In the genomic region with DNA sequence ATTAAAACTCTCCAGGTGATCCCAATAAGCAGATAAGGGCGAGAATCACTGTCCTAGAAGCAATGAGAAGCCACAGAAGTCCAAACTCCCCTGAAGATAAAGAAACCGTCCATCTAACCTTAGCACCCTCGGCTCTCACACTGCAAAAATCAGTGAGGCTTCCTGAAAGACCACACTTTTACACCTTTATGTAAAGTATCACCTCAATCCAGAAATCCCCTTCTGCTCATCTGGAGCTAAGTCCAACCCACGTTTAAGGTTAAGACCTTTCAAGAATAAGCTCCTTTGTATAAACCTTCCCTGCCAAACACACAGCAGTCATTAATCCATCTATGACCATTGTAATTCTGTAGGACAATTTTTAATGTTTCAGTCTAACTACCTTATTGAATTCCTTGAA, we compare ENCODE assay signal across 23 cellular contexts. TPM values are rescaled to one million over a fixed set of nuclear protein-coding genes. Genes with fewer than 3 reads are reported as not detected.
DNase-seq lines count a peak whose midpoint lies in the region; ATAC-seq, FAIRE-seq and TF ChIP-seq lines count a peak whose summit lies in the region.
"Had no signal": no experiment of that assay in that cellular context is flagged by ENCODE, and none has a peak within 500 bp of the region (broad histone marks: within the 10 kb centered on the region; RNA-seq: fewer than 3 reads in every experiment).

No MANE protein-coding gene starts in this region.

- no peak overlapping the region for H3K27ac Mint-ChIP-seq in activated naive CD8-positive, alpha-beta T cell treated with anti-CD3 and anti-CD28 coated beads, Interleukin-2, amount 50 U/mL, for 24 hours
- no peak overlapping the region for H3K27ac Mint-ChIP-seq in MCF 10A (ENCODE audit: low read depth, unreplicated experiment)
- H3K27ac Mint-ChIP-seq: dendritic cell treated with granulocyte-macrophage colony-stimulating factor and Interleukin-4, amounts not matched to agents 40 ng/mL and 50 ng/mL, for 4 days; mesothelial cell of epicardium; stimulated activated memory B cell treated with anti-CD40 and anti-IgM and Interleukin-4, amounts not matched to agents 10 μg/mL and 1 μg/mL and 100 μg/mL, for 72 hours had no signal

- intact Hi-C loops in OCI-LY7 (cut with micrococcal nuclease; ENCODE audit: unreplicated experiment) (loop anchor here (1.0 to 2.0 kb wide), 3 partner anchors 43 to 68 kb away; a partner anchor contains a TSS), MCF 10A (cut with micrococcal nuclease) (no loop called here)

- peaks cover 63% of the 10 kb centered on the region; the same call in 1 of the 2 replicates for H3K79me2 ChIP-seq in OCI-LY7 (ENCODE audit: insufficient read depth, low read depth, low read length)

- H3K4me1 ChIP-seq in OCI-LY7 (ENCODE audit: insufficient read depth, low read length, poor library complexity, severe bottlenecking) = peaks cover 72% of the 10 kb centered on the region
- H3K4me1 ChIP-seq: heart left ventricle had no signal

- DNase-seq in D721Med (ENCODE audit: insufficient read length, low spot score) (no peak), OCI-LY7 (ENCODE audit: low spot score) (peak; percentile 70), MCF 10A (ENCODE audit: unreplicated experiment) (no peak), cerebellar nuclear complex (lab: John Stamatoyannopoulos, UW) (no peak)
- no peak for DNase-seq in activated naive CD8-positive, alpha-beta T cell treated with anti-CD3 and anti-CD28 coated beads, Interleukin-2, amount 50 U/mL, for 24 hours
- DNase-seq: activated CD4-positive, alpha-beta T cell treated with anti-CD3 and anti-CD28 coated beads for 48 hours; activated gamma-delta T cell; Calu3; heart left ventricle; IMR-90; MG63; NCI-H1436; PC-3; posterior cingulate gyrus; SIG-M5; T-helper 1 cell had no signal

- no peaks in the 10 kb centered on the region for H3K4me1 Mint-ChIP-seq in activated naive CD8-positive, alpha-beta T cell treated with anti-CD3 and anti-CD28 coated beads, Interleukin-2, amount 50 U/mL, for 24 hours
- no peaks in the 10 kb centered on the region for H3K4me1 Mint-ChIP-seq in MCF 10A (ENCODE audit: insufficient read depth, unreplicated experiment)
- H3K4me1 Mint-ChIP-seq: mesothelial cell of epicardium had no signal

- no peaks in the 10 kb centered on the region for H3K27me3 Mint-ChIP-seq in activated naive CD8-positive, alpha-beta T cell treated with anti-CD3 and anti-CD28 coated beads, Interleukin-2, amount 50 U/mL, for 24 hours
- H3K27me3 Mint-ChIP-seq in MCF 10A (ENCODE audit: insufficient read depth, unreplicated experiment) = no peaks in the 10 kb centered on the region
- H3K27me3 Mint-ChIP-seq: dendritic cell treated with granulocyte-macrophage colony-stimulating factor and Interleukin-4, amounts not matched to agents 40 ng/mL and 50 ng/mL, for 4 days; stimulated activated memory B cell treated with anti-CD40 and anti-IgM and Interleukin-4, amounts not matched to agents 10 μg/mL and 1 μg/mL and 100 μg/mL, for 72 hours had no signal

- CTCF ChIA-PET in OCI-LY7 (lab: Charles Lee; ENCODE audit: unreplicated experiment) = interaction anchor here (1.0 kb wide), 1 partner anchor 9 kb away, joined by 4 read pairs; no protein-coding TSS in a partner anchor
- CTCF ChIA-PET in MCF 10A (lab: Yijun Ruan, JAX) = no interaction called here

- TF ChIP-seq POLR2A in GM18505 (IDR thresholded peaks at IDR 0.05; ENCODE audit: borderline replicate concordance, extremely low read depth, insufficient read depth, insufficient read length) = no peak

- peaks cover 55% of the 10 kb centered on the region for H3K36me3 Mint-ChIP-seq in activated naive CD8-positive, alpha-beta T cell treated with anti-CD3 and anti-CD28 coated beads, Interleukin-2, amount 50 U/mL, for 24 hours (ENCODE audit: low read depth)
- H3K36me3 Mint-ChIP-seq in MCF 10A (ENCODE audit: insufficient read depth, unreplicated experiment) = peaks cover 45% of the 10 kb centered on the region

- no peaks in the 10 kb centered on the region for H4K20me1 ChIP-seq in OCI-LY7 (ENCODE audit: insufficient read depth, low read length)

- no peaks in the 10 kb centered on the region for H3K9me3 ChIP-seq in OCI-LY7 (ENCODE audit: low read length)
- H3K9me3 ChIP-seq: heart left ventricle, MG63 had no signal

- H3K4me2 ChIP-seq in OCI-LY7 (ENCODE audit: low read length) = peak overlapping the region; percentile 71

- TSS peak; percentile 94 for BruUV-seq in OCI-LY7 (replicated peaks; lab: Mats Ljungman, UMichigan)
- no TSS peak for BruUV-seq in MCF 10A (replicated peaks; lab: Mats Ljungman, UMichigan)

- no peak for TF ChIP-seq CTCF in D721Med (IDR thresholded peaks at IDR 0.05; ENCODE audit: insufficient read depth, missing control alignments)
- TF ChIP-seq CTCF in OCI-LY7 (conservative IDR thresholded peaks at IDR 0.05; ENCODE audit: low read length) = no peak
- no peak for TF ChIP-seq CTCF in MCF 10A (IDR thresholded peaks at IDR 0.05; ENCODE audit: unreplicated experiment)

- H3K27ac ChIP-seq in OCI-LY7 (ENCODE audit: low read depth, low read length, poor library complexity, severe bottlenecking) = peak overlapping the region; percentile 98
- H3K27ac ChIP-seq: heart left ventricle had no signal

- peaks cover 85% of the 10 kb centered on the region for H3K36me3 ChIP-seq in OCI-LY7 (ENCODE audit: insufficient read depth, low read length)

- no peak overlapping the region for H3K4me3 Mint-ChIP-seq in activated naive CD8-positive, alpha-beta T cell treated with anti-CD3 and anti-CD28 coated beads, Interleukin-2, amount 50 U/mL, for 24 hours
- H3K4me3 Mint-ChIP-seq in MCF 10A (ENCODE audit: unreplicated experiment) = no peak overlapping the region
- H3K4me3 Mint-ChIP-seq: dendritic cell treated with granulocyte-macrophage colony-stimulating factor and Interleukin-4, amounts not matched to agents 40 ng/mL and 50 ng/mL, for 4 days; mesothelial cell of epicardium; stimulated activated memory B cell treated with anti-CD40 and anti-IgM and Interleukin-4, amounts not matched to agents 10 μg/mL and 1 μg/mL and 100 μg/mL, for 72 hours had no signal

- ATAC-seq in GM18861 (IDR thresholded peaks at IDR 0.05; ENCODE audit: unreplicated experiment) = peak; percentile 62
- ATAC-seq in HG02759 (IDR thresholded peaks at IDR 0.05; ENCODE audit: unreplicated experiment) = peak; percentile 83
- ATAC-seq in GM18505 (IDR thresholded peaks at IDR 0.05; ENCODE audit: unreplicated experiment) = no peak
- ATAC-seq in activated naive CD8-positive, alpha-beta T cell treated with anti-CD3 and anti-CD28 coated beads, Interleukin-2, amount 50 U/mL, for 24 hours = no peak
- ATAC-seq: heart left ventricle; PC-3; stimulated activated memory B cell treated with anti-CD40 and anti-IgM and Interleukin-4, amounts not matched to agents 10 μg/mL and 1 μg/mL and 100 μg/mL, for 72 hours had no signal

- H2AFZ ChIP-seq in OCI-LY7 (ENCODE audit: low read length) = peak overlapping the region; percentile 1; the same call in 1 of the 2 replicates

- POLR2A ChIA-PET in OCI-LY7 (lab: Charles Lee) = interaction anchor here (0.9 to 6.2 kb wide), 18 partner anchors 9 to 470 kb away, joined by 3 to 52 read pairs (median 6); a partner anchor contains a TSS
- POLR2A ChIA-PET in MCF 10A (lab: Yijun Ruan, JAX) = interaction anchor here (1.5 kb wide), 1 partner anchor 68 kb away, joined by 3 read pairs; no protein-coding TSS in a partner anchor

- H3K9me2 ChIP-seq in OCI-LY7 (ENCODE audit: insufficient read depth, low read length) = no peaks in the 10 kb centered on the region

- H3K4me3 ChIP-seq in OCI-LY7 (ENCODE audit: low read depth, low read length, poor library complexity, severe bottlenecking) = peak overlapping the region; percentile 51
- H3K4me3 ChIP-seq: heart left ventricle, MG63 had no signal

- no peaks in the 10 kb centered on the region for H3K9me3 Mint-ChIP-seq in activated naive CD8-positive, alpha-beta T cell treated with anti-CD3 and anti-CD28 coated beads, Interleukin-2, amount 50 U/mL, for 24 hours
- H3K9me3 Mint-ChIP-seq in MCF 10A (ENCODE audit: unreplicated experiment) = no peaks in the 10 kb centered on the region
- H3K9me3 Mint-ChIP-seq: dendritic cell treated with granulocyte-macrophage colony-stimulating factor and Interleukin-4, amounts not matched to agents 40 ng/mL and 50 ng/mL, for 4 days; mesothelial cell of epicardium; stimulated activated memory B cell treated with anti-CD40 and anti-IgM and Interleukin-4, amounts not matched to agents 10 μg/mL and 1 μg/mL and 100 μg/mL, for 72 hours had no signal

- FAIRE-seq in D721Med (lab: Jason Lieb, UNC) = peak; percentile 96
- FAIRE-seq: bronchial epithelial cell had no signal

RNA-seq across cellular contexts. Expression of a gene that starts 41.7 kb away (rescaled TPM):
- 48.3 and 48.9 TPM in 2 replicates for total RNA-seq in OCI-LY7 (2014; rRNA removed; shearing (Covaris generic))
- total RNA-seq in OCI-LY7 (2022) (47.6 and 59.1 TPM in 2 replicates), MCF 10A (2022) (16.0 and 16.5 TPM in 2 replicates)

Comparison
In these comparisons a context has a peak if more than half of its experiments do, and no peak if none do; other contexts are left out.
1. ATAC-seq: peak in GM18861 (single experiment) and HG02759 (single experiment); none in GM18505 (single experiment) and activated naive CD8-positive, alpha-beta T cell treated with anti-CD3 and anti-CD28 coated beads, Interleukin-2, amount 50 U/mL, for 24 hours (single experiment).